In genomic region chr4:3202836-3203820, GRCh38 we compare ENCODE assay signal across 8 cellular contexts. TPM values are rescaled to one million over a fixed set of nuclear protein-coding genes. Genes with fewer than 3 reads are reported as not detected.
DNase-seq lines count a peak whose midpoint lies in the region; ATAC-seq and TF ChIP-seq lines count a peak whose summit lies in the region.
"Had no signal": no experiment of that assay in that cellular context is flagged by ENCODE, and none has a peak within 500 bp of the region (broad histone marks: within the 10 kb centered on the region; RNA-seq: fewer than 3 reads in every experiment).

No MANE protein-coding gene starts in this region.

- H3K27ac ChIP-seq in HL-60 (replicated peaks) = peak overlapping the region; percentile 73
- H3K27ac ChIP-seq in stomach = peak overlapping the region in 4 of 5 donors; percentile 67 to 82 (median 76)

- H3K27me3 ChIP-seq in HL-60 (ENCODE audit: insufficient read depth, poor library complexity, severe bottlenecking) (no peaks in the 10 kb centered on the region), stomach (no peaks in the 10 kb centered on the region)

- TF ChIP-seq CTCF in HL-60 (IDR thresholded peaks at IDR 0.05; ENCODE audit: insufficient read depth, low read length) (no peak), stomach (IDR thresholded peaks at IDR 0.05) (no peak), glutamatergic neuron (IDR thresholded peaks at IDR 0.05; ENCODE audit: partially characterized antibody, unreplicated experiment) (no peak)

- H3K36me3 ChIP-seq in stomach = peaks cover 18 to 67% (median 60%) of the 10 kb centered on the region in 4 donors

- peak overlapping the region; percentile 94 for H3K27ac Mint-ChIP-seq in activated T-helper 1 cell treated with anti-CD3 and anti-CD28 coated beads, Interleukin-12 subunit alpha, Interleukin-12 subunit beta, Interleukin-2, Interleukin-4 antibody, amounts not matched to agents 30 ng/mL and 10 ng/mL and 1 ng/mL, durations not matched to agents 14 hours and 24 hours and 36 hours
- H3K27ac Mint-ChIP-seq in glutamatergic neuron (ENCODE audit: unreplicated experiment) = no peak overlapping the region

- no peak for ATAC-seq in GM21423 (IDR thresholded peaks at IDR 0.05; ENCODE audit: unreplicated experiment)

- no peaks in the 10 kb centered on the region for H3K9me3 Mint-ChIP-seq in activated T-helper 1 cell treated with anti-CD3 and anti-CD28 coated beads, Interleukin-12 subunit alpha, Interleukin-12 subunit beta, Interleukin-2, Interleukin-4 antibody, amounts not matched to agents 30 ng/mL and 10 ng/mL and 1 ng/mL, durations not matched to agents 14 hours and 24 hours and 36 hours
- H3K9me3 Mint-ChIP-seq in glutamatergic neuron (ENCODE audit: unreplicated experiment) = no peaks in the 10 kb centered on the region

- no peaks in the 10 kb centered on the region for H3K27me3 Mint-ChIP-seq in activated T-helper 1 cell treated with anti-CD3 and anti-CD28 coated beads, Interleukin-12 subunit alpha, Interleukin-12 subunit beta, Interleukin-2, Interleukin-4 antibody, amounts not matched to agents 30 ng/mL and 10 ng/mL and 1 ng/mL, durations not matched to agents 14 hours and 24 hours and 36 hours (ENCODE audit: insufficient read depth)
- peaks cover 2% of the 10 kb centered on the region for H3K27me3 Mint-ChIP-seq in glutamatergic neuron (ENCODE audit: unreplicated experiment)

- TF ChIP-seq POLR2A in stomach (IDR thresholded peaks at IDR 0.05) = no peak

- H3K9me3 ChIP-seq in stomach = no peaks in the 10 kb centered on the region

- peaks cover 6 to 41% (median 33%) of the 10 kb centered on the region in 4 donors for H3K4me1 ChIP-seq in stomach

- no peak overlapping the region for H3K4me3 ChIP-seq in HL-60 (replicated peaks; ENCODE audit: insufficient read depth, low read length)
- no peak overlapping the region for H3K4me3 ChIP-seq in stomach

- DNase-seq in HL-60 (ENCODE audit: low read depth in 1 of 2, low spot score in 1 of 2) (peak in 1 of 2 experiments; percentile 39), mesenteric fat pad (ENCODE audit: low spot score) (peak; percentile 68), stomach (no peak), glutamatergic neuron (no peak), NCI-H1105 (lab: John Stamatoyannopoulos, UW) (no peak)
- DNase-seq in activated T-helper 1 cell treated with anti-CD3 and anti-CD28 coated beads, Interleukin-12 subunit alpha, Interleukin-12 subunit beta, Interleukin-2, Interleukin-4 antibody, amounts not matched to agents 30 ng/mL and 10 ng/mL and 1 ng/mL, durations not matched to agents 14 hours and 24 hours and 36 hours (ENCODE audit: low spot score) = peak; percentile 21
- DNase-seq: NCI-H2029 had no signal

- peaks cover 24% of the 10 kb centered on the region for H3K36me3 Mint-ChIP-seq in activated T-helper 1 cell treated with anti-CD3 and anti-CD28 coated beads, Interleukin-12 subunit alpha, Interleukin-12 subunit beta, Interleukin-2, Interleukin-4 antibody, amounts not matched to agents 30 ng/mL and 10 ng/mL and 1 ng/mL, durations not matched to agents 14 hours and 24 hours and 36 hours (ENCODE audit: low read depth)
- no peaks in the 10 kb centered on the region for H3K36me3 Mint-ChIP-seq in glutamatergic neuron (ENCODE audit: unreplicated experiment)

- TF ChIP-seq EP300 in stomach (IDR thresholded peaks at IDR 0.05) = no peak

- WGBS in stomach, 5 donors = 70 to 77% (median 74%) methylated on average over 22 of the region's 22 CpGs

- peaks cover 23% of the 10 kb centered on the region for H3K4me1 Mint-ChIP-seq in activated T-helper 1 cell treated with anti-CD3 and anti-CD28 coated beads, Interleukin-12 subunit alpha, Interleukin-12 subunit beta, Interleukin-2, Interleukin-4 antibody, amounts not matched to agents 30 ng/mL and 10 ng/mL and 1 ng/mL, durations not matched to agents 14 hours and 24 hours and 36 hours (ENCODE audit: low read depth)
- H3K4me1 Mint-ChIP-seq in glutamatergic neuron (ENCODE audit: low read depth, unreplicated experiment) = peaks cover 10% of the 10 kb centered on the region

- intact Hi-C loops in activated T-helper 1 cell treated with anti-CD3 and anti-CD28 coated beads, Interleukin-12 subunit alpha, Interleukin-12 subunit beta, Interleukin-2, Interleukin-4 antibody, amounts not matched to agents 30 ng/mL and 10 ng/mL and 1 ng/mL, durations not matched to agents 14 hours and 24 hours and 36 hours (cut with micrococcal nuclease) = loop anchor here (1.0 to 10.0 kb wide), 6 partner anchors 89 to 456 kb away; partner anchors contain the start of genes GRK4 and NOP14
- intact Hi-C loops in stomach (cut with DNase I; ENCODE audit: low total_unique reads) = no loop called here

- peak overlapping the region; percentile 70 for H3K4me3 Mint-ChIP-seq in activated T-helper 1 cell treated with anti-CD3 and anti-CD28 coated beads, Interleukin-12 subunit alpha, Interleukin-12 subunit beta, Interleukin-2, Interleukin-4 antibody, amounts not matched to agents 30 ng/mL and 10 ng/mL and 1 ng/mL, durations not matched to agents 14 hours and 24 hours and 36 hours
- H3K4me3 Mint-ChIP-seq in glutamatergic neuron (ENCODE audit: unreplicated experiment) = no peak overlapping the region

RNA-seq across cellular contexts. Expression of gene MSANTD1, which starts 45.8 kb away (rescaled TPM):
- 0.73 and 1.2 TPM in 2 replicates for total RNA-seq in activated T-helper 1 cell treated with anti-CD3 and anti-CD28 coated beads, Interleukin-12 subunit alpha, Interleukin-12 subunit beta, Interleukin-2, Interleukin-4 antibody, amounts not matched to agents 30 ng/mL and 10 ng/mL and 1 ng/mL, durations not matched to agents 14 hours and 24 hours and 36 hours
- 0.80 TPM for total RNA-seq in mesenteric fat pad
- 1 to 10 TPM in 4 of 5 donors, not detected in 1; 1.7 to 5.8 (median 4.1) TPM for total RNA-seq in stomach
- 1 to 10 TPM in 1 of 3 donors, under 1 TPM in 1, not detected in 1; 0.31 to 1.1 TPM for polyA plus RNA-seq in stomach
- 2.6 TPM for total RNA-seq in glutamatergic neuron (ENCODE audit: unreplicated experiment)

Comparison
In these comparisons a context has a peak if more than half of its experiments do, and no peak if none do; other contexts are left out.
1. DNase-seq: peak in activated T-helper 1 cell treated with anti-CD3 and anti-CD28 coated beads, Interleukin-12 subunit alpha, Interleukin-12 subunit beta, Interleukin-2, Interleukin-4 antibody, amounts not matched to agents 30 ng/mL and 10 ng/mL and 1 ng/mL, durations not matched to agents 14 hours and 24 hours and 36 hours (single experiment) and mesenteric fat pad (single experiment); none in stomach (single experiment), glutamatergic neuron (single experiment) and NCI-H1105 (single experiment).